Comparison of ENCODE assay signal across 1 cellular context in the genomic region with DNA sequence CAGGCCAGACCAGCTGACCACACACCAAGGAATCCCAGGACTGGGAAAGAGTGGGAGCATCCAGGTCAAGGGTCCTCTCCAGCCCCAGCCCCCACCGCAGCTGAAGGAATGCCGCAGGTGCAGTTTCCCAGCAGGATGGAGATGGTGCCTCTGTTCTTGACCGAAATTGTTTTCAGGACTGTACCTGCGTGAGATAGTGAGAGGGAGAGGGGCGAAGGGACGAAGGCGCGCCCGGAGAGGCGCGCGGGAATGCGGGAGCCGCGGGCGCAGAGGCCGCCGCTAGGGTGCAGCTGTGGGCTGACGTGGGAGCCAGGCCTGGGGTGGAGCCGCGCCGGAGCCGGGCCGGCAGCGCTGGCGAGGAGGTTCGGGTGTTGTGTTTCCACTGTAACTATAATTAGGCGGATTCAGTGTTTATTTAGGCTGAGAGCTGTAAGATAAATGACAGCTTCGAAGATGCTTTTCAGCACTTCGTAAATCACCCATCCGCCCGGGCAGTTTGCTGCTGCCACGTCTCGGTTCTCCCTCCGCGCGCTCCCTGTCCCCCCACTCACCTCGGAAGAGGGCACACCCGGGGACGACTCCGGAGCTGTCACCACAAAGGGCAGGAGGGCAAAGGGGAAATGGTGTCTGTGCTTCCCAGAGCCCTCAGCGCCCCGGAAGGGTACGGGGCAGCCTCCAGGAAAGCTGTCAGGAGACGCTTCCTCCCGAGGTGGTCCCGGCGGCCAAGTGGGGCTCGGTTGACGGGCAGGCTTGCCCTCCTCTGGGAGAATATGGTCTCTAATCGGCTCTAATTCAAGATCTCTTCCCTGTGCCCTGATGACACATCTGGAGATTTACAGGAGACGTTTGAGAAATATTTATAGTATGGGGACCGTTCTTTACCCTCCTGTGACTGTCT.
TF ChIP-seq lines count a peak whose summit lies in the region.

No MANE protein-coding gene starts in this region.

TF ChIP-seq in GM12878, 131 proteins besides CTCF, POLR2A, EP300 and RAD21 (continued from another document):
- TF ChIP-seq PAX5 (IDR thresholded peaks at IDR 0.05; ENCODE audit: borderline replicate concordance, low read depth, low read length): no peak
- TF ChIP-seq CREB1 (IDR thresholded peaks at IDR 0.05; ENCODE audit: low read depth): peak; percentile 36; the same call in 1 of the 2 replicates
- TF ChIP-seq, protein P1, sequence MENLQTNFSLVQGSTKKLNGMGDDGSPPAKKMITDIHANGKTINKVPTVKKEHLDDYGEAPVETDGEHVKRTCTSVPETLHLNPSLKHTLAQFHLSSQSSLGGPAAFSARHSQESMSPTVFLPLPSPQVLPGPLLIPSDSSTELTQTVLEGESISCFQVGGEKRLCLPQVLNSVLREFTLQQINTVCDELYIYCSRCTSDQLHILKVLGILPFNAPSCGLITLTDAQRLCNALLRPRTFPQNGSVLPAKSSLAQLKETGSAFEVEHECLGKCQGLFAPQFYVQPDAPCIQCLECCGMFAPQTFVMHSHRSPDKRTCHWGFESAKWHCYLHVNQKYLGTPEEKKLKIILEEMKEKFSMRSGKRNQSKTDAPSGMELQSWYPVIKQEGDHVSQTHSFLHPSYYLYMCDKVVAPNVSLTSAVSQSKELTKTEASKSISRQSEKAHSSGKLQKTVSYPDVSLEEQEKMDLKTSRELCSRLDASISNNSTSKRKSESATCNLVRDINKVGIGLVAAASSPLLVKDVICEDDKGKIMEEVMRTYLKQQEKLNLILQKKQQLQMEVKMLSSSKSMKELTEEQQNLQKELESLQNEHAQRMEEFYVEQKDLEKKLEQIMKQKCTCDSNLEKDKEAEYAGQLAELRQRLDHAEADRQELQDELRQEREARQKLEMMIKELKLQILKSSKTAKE (IDR thresholded peaks at IDR 0.05; ENCODE audit: low read depth, poor library complexity, severe bottlenecking): no peak
- TF ChIP-seq DPF2 (IDR thresholded peaks at IDR 0.05): no peak; the same call in 1 of the 2 replicates
- TF ChIP-seq, protein P2, sequence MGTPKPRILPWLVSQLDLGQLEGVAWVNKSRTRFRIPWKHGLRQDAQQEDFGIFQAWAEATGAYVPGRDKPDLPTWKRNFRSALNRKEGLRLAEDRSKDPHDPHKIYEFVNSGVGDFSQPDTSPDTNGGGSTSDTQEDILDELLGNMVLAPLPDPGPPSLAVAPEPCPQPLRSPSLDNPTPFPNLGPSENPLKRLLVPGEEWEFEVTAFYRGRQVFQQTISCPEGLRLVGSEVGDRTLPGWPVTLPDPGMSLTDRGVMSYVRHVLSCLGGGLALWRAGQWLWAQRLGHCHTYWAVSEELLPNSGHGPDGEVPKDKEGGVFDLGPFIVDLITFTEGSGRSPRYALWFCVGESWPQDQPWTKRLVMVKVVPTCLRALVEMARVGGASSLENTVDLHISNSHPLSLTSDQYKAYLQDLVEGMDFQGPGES (IDR thresholded peaks at IDR 0.05): no peak
- TF ChIP-seq FOXM1 (IDR thresholded peaks at IDR 0.05; ENCODE audit: low read depth, low read length): no peak
- no peak for TF ChIP-seq NFXL1 (IDR thresholded peaks at IDR 0.05; ENCODE audit: borderline replicate concordance)
- TF ChIP-seq RFX5 (IDR thresholded peaks at IDR 0.05; ENCODE audit: low read depth, low read length): no peak
- no peak for TF ChIP-seq ETV6 (conservative IDR thresholded peaks at IDR 0.05 in 1 of 2, IDR thresholded peaks at IDR 0.05 in 1 of 2; ENCODE audit: borderline replicate concordance in 1 of 2, low read depth in 1 of 2)
- TF ChIP-seq IRF4 (IDR thresholded peaks at IDR 0.05; ENCODE audit: low read depth, low read length): no peak
- TF ChIP-seq YY1 (IDR thresholded peaks at IDR 0.05; ENCODE audit: low read depth, low read length): peak; percentile 77; the same call in 1 of the 2 replicates
- no peak for TF ChIP-seq SRF (IDR thresholded peaks at IDR 0.05; ENCODE audit: low read depth in 2 of 2, low read length in 2 of 2)
- TF ChIP-seq TARDBP (IDR thresholded peaks at IDR 0.05; ENCODE audit: borderline replicate concordance): no peak
- no peak for TF ChIP-seq NR2C1 (IDR thresholded peaks at IDR 0.05)
- TF ChIP-seq BCL11A (IDR thresholded peaks at IDR 0.05; ENCODE audit: low read depth, low read length): no peak
- no peak for TF ChIP-seq RCOR1 (conservative IDR thresholded peaks at IDR 0.05; ENCODE audit: low read depth, low read length)
- TF ChIP-seq GABPA (IDR thresholded peaks at IDR 0.05; ENCODE audit: low read depth): no peak
- TF ChIP-seq PML (IDR thresholded peaks at IDR 0.05; ENCODE audit: low read length): no peak
- 0 out of 2 replicates have a peak, but pooled peaks have one; percentile 18 for TF ChIP-seq TCF3 (IDR thresholded peaks at IDR 0.05; ENCODE audit: borderline replicate concordance, insufficient read depth, low read depth, low read length)
- peak; percentile 18; the same call in 1 of the 2 replicates for TF ChIP-seq EED (IDR thresholded peaks at IDR 0.05; ENCODE audit: low read depth)
- TF ChIP-seq CHD1 (IDR thresholded peaks at IDR 0.05; ENCODE audit: low read depth, low read length): no peak
- TF ChIP-seq TCF12 (IDR thresholded peaks at IDR 0.05; ENCODE audit: low read depth, low read length): peak; percentile 38; the same call in 1 of the 2 replicates
- TF ChIP-seq SMAD1 (IDR thresholded peaks at IDR 0.05; ENCODE audit: low read depth, partially characterized antibody): no peak
- TF ChIP-seq, protein P3, sequence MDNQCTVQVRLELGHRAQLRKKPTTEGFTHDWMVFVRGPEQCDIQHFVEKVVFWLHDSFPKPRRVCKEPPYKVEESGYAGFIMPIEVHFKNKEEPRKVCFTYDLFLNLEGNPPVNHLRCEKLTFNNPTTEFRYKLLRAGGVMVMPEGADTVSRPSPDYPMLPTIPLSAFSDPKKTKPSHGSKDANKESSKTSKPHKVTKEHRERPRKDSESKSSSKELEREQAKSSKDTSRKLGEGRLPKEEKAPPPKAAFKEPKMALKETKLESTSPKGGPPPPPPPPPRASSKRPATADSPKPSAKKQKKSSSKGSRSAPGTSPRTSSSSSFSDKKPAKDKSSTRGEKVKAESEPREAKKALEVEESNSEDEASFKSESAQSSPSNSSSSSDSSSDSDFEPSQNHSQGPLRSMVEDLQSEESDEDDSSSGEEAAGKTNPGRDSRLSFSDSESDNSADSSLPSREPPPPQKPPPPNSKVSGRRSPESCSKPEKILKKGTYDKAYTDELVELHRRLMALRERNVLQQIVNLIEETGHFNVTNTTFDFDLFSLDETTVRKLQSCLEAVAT (IDR thresholded peaks at IDR 0.05): peak; percentile 64
TF ChIP-seq in GM12878: peak in this region for 19.
